In the genomic region with DNA sequence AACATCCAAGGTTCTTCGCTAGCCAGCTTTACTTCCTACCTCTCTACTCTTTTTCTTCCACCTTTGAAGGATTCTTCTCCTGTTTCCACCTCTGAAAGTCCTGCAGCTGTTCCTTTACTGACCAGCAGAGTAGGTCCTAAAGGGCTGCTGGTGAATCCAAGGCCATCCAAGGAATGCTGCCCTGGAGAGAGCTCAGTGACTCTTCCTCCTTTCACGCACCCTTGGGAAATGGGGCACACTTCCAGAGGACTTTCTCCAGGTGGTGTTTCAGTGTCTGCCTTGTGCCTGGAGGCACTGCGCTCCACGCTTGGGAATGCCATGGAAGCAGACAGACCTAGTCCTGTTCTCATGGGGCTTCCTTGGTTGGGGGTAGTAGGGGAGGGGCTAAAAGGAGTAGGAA, we compare ENCODE assay signal across 15 cellular contexts. TPM values are rescaled to one million over a fixed set of nuclear protein-coding genes. Genes with fewer than 3 reads are reported as not detected.
A peak's percentile ranks its signal among the peaks of the same experiment; 100 is the strongest.
DNase-seq lines count a peak whose midpoint lies in the region; ATAC-seq and TF ChIP-seq lines count a peak whose summit lies in the region.
"Had no signal": no experiment of that assay in that cellular context is flagged by ENCODE, and none has a peak within 500 bp of the region (broad histone marks: within the 10 kb centered on the region; RNA-seq: fewer than 3 reads in every experiment).

No MANE protein-coding gene starts in this region.

- no peaks in the 10 kb centered on the region for H3K36me3 ChIP-seq in GM23338 (ENCODE audit: insufficient read depth)
- H3K36me3 ChIP-seq in mesendoderm (ENCODE audit: control insufficient read depth, insufficient read depth, low read length), result no peaks in the 10 kb centered on the region
- H3K36me3 ChIP-seq in spleen, result no peaks in the 10 kb centered on the region

- H3K27me3 ChIP-seq in GM23338 (ENCODE audit: insufficient read depth) (no peaks in the 10 kb centered on the region), mesendoderm (ENCODE audit: insufficient read depth, low read length, poor library complexity) (no peaks in the 10 kb centered on the region), spleen (replicated peaks in 1 of 7) (no peaks in the 10 kb centered on the region)

- H3K36me3 Mint-ChIP-seq in GM23338 (ENCODE audit: low read depth), result no peaks in the 10 kb centered on the region
- H3K36me3 Mint-ChIP-seq: CD14-positive monocyte; CD8-positive, alpha-beta T cell had no signal

- TF ChIP-seq CTCF in GM23338 (conservative IDR thresholded peaks at IDR 0.05; ENCODE audit: low read depth in 2 of 2), result no peak
- no peak for TF ChIP-seq CTCF in spleen (IDR thresholded peaks at IDR 0.05 in 8 of 11, conservative IDR thresholded peaks at IDR 0.05 in 3 of 11)

- H3K56ac ChIP-seq in mesendoderm (ENCODE audit: low read length), result peak overlapping the region; percentile 60

- H3K27me3 Mint-ChIP-seq in GM23338 (ENCODE audit: insufficient read depth, low read depth, poor library complexity), result no peaks in the 10 kb centered on the region

- DNase-seq in GM23338 (ENCODE audit: low spot score) (peak; percentile 28), RPMI7951 (ENCODE audit: low read depth) (peak; percentile 10), mesendoderm (peak; percentile 47), spleen (no peak), DMS 273 (lab: John Stamatoyannopoulos, UW; ENCODE audit: unreplicated experiment) (no peak), NCI-H510A (lab: John Stamatoyannopoulos, UW) (no peak)
- DNase-seq: CD8-positive, alpha-beta T cell; COR-L47; DND-41; GF-D8; HCEC 1CT; IMR-90; KBM-7 had no signal

- no peak overlapping the region for H2BK5ac ChIP-seq in mesendoderm (ENCODE audit: low read length)

- H3K27ac Mint-ChIP-seq in GM23338, result no peak overlapping the region
- H3K27ac Mint-ChIP-seq: CD14-positive monocyte; CD8-positive, alpha-beta T cell had no signal

- intact Hi-C loops in spleen (cut with DNase I; ENCODE audit: low total_unique reads), result no loop called here

- no peak overlapping the region for H2BK120ac ChIP-seq in mesendoderm (ENCODE audit: low read depth, low read length)

- H3K9me2 ChIP-seq in GM23338 (ENCODE audit: insufficient read depth), result no peaks in the 10 kb centered on the region

- H3F3A ChIP-seq in GM23338 (replicated peaks; ENCODE audit: low read depth), result no peaks in the 10 kb centered on the region

- no peaks in the 10 kb centered on the region for H3K4me1 Mint-ChIP-seq in GM23338

- H2AFZ ChIP-seq in GM23338, result no peak overlapping the region

- no peak overlapping the region for H3K4me3 Mint-ChIP-seq in GM23338
- H3K4me3 Mint-ChIP-seq: CD14-positive monocyte; CD8-positive, alpha-beta T cell had no signal

- H3K27ac ChIP-seq in GM23338 (ENCODE audit: low read depth), result no peak overlapping the region
- H3K27ac ChIP-seq in mesendoderm (ENCODE audit: low read depth, low read length), result no peak overlapping the region
- no peak overlapping the region for H3K27ac ChIP-seq in spleen

- no peak overlapping the region for H2BK15ac ChIP-seq in mesendoderm (replicated peaks; ENCODE audit: low read depth)

- H3K9me3 Mint-ChIP-seq in GM23338, result no peaks in the 10 kb centered on the region; the same call in 2 of the 3 replicates
- H3K9me3 Mint-ChIP-seq: CD8-positive, alpha-beta T cell had no signal

- H4K5ac ChIP-seq in mesendoderm (ENCODE audit: low read length), result no peak overlapping the region

- no peaks in the 10 kb centered on the region for H3K79me1 ChIP-seq in mesendoderm (ENCODE audit: low read length)

- H3K4me1 ChIP-seq in GM23338 (ENCODE audit: insufficient read depth) (no peaks in the 10 kb centered on the region), mesendoderm (ENCODE audit: control insufficient read depth, low read depth, low read length) (peaks cover 2% of the 10 kb centered on the region), spleen (no peaks in the 10 kb centered on the region)

- no CpG with 5 or more reads among the region's 4 CpGs for WGBS in mesendoderm (ENCODE audit: extremely low coverage, insufficient coverage, low lambda C conversion rate)
- 91 to 97% (median 94%) methylated on average over 4 of the region's 4 CpGs for WGBS in spleen, 5 donors

- H3K4ac ChIP-seq in mesendoderm (ENCODE audit: low read depth, low read length), result no peak overlapping the region

- H3K23ac ChIP-seq in mesendoderm (ENCODE audit: low read length), result no peak overlapping the region

- H3K4me2 ChIP-seq in GM23338 (no peak overlapping the region), mesendoderm (ENCODE audit: low read length) (no peak overlapping the region)

- no peaks in the 10 kb centered on the region for H3K9me3 ChIP-seq in spleen

- H3K9ac ChIP-seq in mesendoderm (ENCODE audit: low read length), result no peak overlapping the region

- TF ChIP-seq POLR2A in spleen (IDR thresholded peaks at IDR 0.05), result no peak

- H3K4me3 ChIP-seq in GM23338 (no peak overlapping the region), mesendoderm (ENCODE audit: low read length) (no peak overlapping the region), spleen (no peak overlapping the region)

- ATAC-seq in GM23338 (peak; percentile 59; the same call in 2 of the 3 replicates), GM21528 (IDR thresholded peaks at IDR 0.05; ENCODE audit: low FRiP score, unreplicated experiment) (no peak)
- ATAC-seq: CD8-positive, alpha-beta T cell had no signal

- no peak overlapping the region for H2AK5ac ChIP-seq in mesendoderm (ENCODE audit: low read length)

- no peaks in the 10 kb centered on the region for H4K20me1 ChIP-seq in GM23338 (replicated peaks; ENCODE audit: insufficient read depth)

- no peak overlapping the region for H3K18ac ChIP-seq in mesendoderm (ENCODE audit: low read length)

- H3K79me2 ChIP-seq in GM23338 (replicated peaks; ENCODE audit: insufficient read depth) (no peaks in the 10 kb centered on the region), mesendoderm (ENCODE audit: control insufficient read depth, insufficient read depth, low read length) (no peaks in the 10 kb centered on the region)

- no peak overlapping the region for H4K8ac ChIP-seq in mesendoderm (ENCODE audit: low read depth, low read length)

TF ChIP-seq in GM23338, 12 proteins besides CTCF, POLR2A, EP300 and RAD21 (continues in another document):
- TF ChIP-seq, protein P1, sequence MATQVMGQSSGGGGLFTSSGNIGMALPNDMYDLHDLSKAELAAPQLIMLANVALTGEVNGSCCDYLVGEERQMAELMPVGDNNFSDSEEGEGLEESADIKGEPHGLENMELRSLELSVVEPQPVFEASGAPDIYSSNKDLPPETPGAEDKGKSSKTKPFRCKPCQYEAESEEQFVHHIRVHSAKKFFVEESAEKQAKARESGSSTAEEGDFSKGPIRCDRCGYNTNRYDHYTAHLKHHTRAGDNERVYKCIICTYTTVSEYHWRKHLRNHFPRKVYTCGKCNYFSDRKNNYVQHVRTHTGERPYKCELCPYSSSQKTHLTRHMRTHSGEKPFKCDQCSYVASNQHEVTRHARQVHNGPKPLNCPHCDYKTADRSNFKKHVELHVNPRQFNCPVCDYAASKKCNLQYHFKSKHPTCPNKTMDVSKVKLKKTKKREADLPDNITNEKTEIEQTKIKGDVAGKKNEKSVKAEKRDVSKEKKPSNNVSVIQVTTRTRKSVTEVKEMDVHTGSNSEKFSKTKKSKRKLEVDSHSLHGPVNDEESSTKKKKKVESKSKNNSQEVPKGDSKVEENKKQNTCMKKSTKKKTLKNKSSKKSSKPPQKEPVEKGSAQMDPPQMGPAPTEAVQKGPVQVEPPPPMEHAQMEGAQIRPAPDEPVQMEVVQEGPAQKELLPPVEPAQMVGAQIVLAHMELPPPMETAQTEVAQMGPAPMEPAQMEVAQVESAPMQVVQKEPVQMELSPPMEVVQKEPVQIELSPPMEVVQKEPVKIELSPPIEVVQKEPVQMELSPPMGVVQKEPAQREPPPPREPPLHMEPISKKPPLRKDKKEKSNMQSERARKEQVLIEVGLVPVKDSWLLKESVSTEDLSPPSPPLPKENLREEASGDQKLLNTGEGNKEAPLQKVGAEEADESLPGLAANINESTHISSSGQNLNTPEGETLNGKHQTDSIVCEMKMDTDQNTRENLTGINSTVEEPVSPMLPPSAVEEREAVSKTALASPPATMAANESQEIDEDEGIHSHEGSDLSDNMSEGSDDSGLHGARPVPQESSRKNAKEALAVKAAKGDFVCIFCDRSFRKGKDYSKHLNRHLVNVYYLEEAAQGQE (IDR thresholded peaks at IDR 0.05; ENCODE audit: unreplicated experiment), result no peak
- TF ChIP-seq NANOG (IDR thresholded peaks at IDR 0.05; ENCODE audit: borderline replicate concordance) (no peak), POLR2AphosphoS5 (IDR thresholded peaks at IDR 0.05; ENCODE audit: low read depth) (no peak), CREB1 (CRISPR knock-in tag; IDR thresholded peaks at IDR 0.05; ENCODE audit: low read depth) (no peak)

RNA-seq across cellular contexts. Expression of gene SLC16A14, which starts 45.4 kb away (rescaled TPM):
- total RNA-seq in GM23338 (2014; rRNA removed; shearing (Covaris generic)), result 2.7 and 4.0 TPM in 2 replicates
- polyA plus RNA-seq in GM23338 (2016; fragmentation: Nextera tagmentation; extraction: Ambion mirVana) (0.57 and 1.1 TPM in 2 replicates), spleen (1 to 10 TPM; 1.8 to 3.0 (median 2.2) TPM)
- total RNA-seq in RPMI7951 (2014; rRNA removed; shearing (Covaris generic)), result not detected in 2 replicates
- 0.59 TPM for polyA plus RNA-seq in mesendoderm (2013, experiment 1 of 2)
- 0.69 TPM for polyA plus RNA-seq in mesendoderm (2013, experiment 2 of 2)
- 10 to 100 TPM in 5 of 7 donors, 1 to 10 TPM in 2; 8.0 to 18.5 (median 15.2) TPM for total RNA-seq in spleen
- polyA plus RNA-seq: CD14-positive monocyte had no signal

Comparison
In these comparisons a context has a peak if more than half of its experiments do, and no peak if none do; other contexts are left out.
1. DNase-seq: peak in GM23338 (single experiment), RPMI7951 (single experiment) and mesendoderm (single experiment); none in spleen (single experiment), DMS 273 (single experiment) and NCI-H510A (single experiment).